ENCODE assay signal across 1 cellular context in genomic region chr16:25788637-25789036, GRCh38.
TF ChIP-seq lines count a peak whose summit lies in the region.

No MANE protein-coding gene starts in this region.

TF ChIP-seq in GM12878, 131 proteins besides CTCF, POLR2A, EP300 and RAD21:
- TF ChIP-seq, protein P1, sequence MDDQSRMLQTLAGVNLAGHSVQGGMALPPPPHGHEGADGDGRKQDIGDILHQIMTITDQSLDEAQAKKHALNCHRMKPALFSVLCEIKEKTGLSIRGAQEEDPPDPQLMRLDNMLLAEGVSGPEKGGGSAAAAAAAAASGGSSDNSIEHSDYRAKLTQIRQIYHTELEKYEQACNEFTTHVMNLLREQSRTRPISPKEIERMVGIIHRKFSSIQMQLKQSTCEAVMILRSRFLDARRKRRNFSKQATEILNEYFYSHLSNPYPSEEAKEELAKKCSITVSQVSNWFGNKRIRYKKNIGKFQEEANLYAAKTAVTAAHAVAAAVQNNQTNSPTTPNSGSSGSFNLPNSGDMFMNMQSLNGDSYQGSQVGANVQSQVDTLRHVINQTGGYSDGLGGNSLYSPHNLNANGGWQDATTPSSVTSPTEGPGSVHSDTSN (IDR thresholded peaks at IDR 0.05; ENCODE audit: insufficient replicate concordance, low read depth, low read length): no peak
- TF ChIP-seq MEF2B (IDR thresholded peaks at IDR 0.05; ENCODE audit: partially characterized antibody, poor library complexity, severe bottlenecking) (no peak), SPI1 (IDR thresholded peaks at IDR 0.05; ENCODE audit: borderline replicate concordance, insufficient read depth, low read depth, low read length) (peak; percentile 11; the same call in 1 of the 2 replicates), ATF3 (IDR thresholded peaks at IDR 0.05; ENCODE audit: borderline replicate concordance, extremely low read depth, low read depth, low read length) (no peak), SMARCA5 (IDR thresholded peaks at IDR 0.05) (no peak), RFX5 (IDR thresholded peaks at IDR 0.05; ENCODE audit: low read depth, low read length) (no peak), JUND (IDR thresholded peaks at IDR 0.05; ENCODE audit: low read depth, low read length) (no peak)
- TF ChIP-seq, protein P2, sequence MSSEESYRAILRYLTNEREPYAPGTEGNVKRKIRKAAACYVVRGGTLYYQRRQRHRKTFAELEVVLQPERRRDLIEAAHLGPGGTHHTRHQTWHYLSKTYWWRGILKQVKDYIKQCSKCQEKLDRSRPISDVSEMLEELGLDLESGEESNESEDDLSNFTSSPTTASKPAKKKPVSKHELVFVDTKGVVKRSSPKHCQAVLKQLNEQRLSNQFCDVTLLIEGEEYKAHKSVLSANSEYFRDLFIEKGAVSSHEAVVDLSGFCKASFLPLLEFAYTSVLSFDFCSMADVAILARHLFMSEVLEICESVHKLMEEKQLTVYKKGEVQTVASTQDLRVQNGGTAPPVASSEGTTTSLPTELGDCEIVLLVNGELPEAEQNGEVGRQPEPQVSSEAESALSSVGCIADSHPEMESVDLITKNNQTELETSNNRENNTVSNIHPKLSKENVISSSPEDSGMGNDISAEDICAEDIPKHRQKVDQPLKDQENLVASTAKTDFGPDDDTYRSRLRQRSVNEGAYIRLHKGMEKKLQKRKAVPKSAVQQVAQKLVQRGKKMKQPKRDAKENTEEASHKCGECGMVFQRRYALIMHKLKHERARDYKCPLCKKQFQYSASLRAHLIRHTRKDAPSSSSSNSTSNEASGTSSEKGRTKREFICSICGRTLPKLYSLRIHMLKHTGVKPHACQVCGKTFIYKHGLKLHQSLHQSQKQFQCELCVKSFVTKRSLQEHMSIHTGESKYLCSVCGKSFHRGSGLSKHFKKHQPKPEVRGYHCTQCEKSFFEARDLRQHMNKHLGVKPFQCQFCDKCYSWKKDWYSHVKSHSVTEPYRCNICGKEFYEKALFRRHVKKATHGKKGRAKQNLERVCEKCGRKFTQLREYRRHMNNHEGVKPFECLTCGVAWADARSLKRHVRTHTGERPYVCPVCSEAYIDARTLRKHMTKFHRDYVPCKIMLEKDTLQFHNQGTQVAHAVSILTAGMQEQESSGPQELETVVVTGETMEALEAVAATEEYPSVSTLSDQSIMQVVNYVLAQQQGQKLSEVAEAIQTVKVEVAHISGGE (CRISPR knock-in tag; IDR thresholded peaks at IDR 0.05): no peak
TF ChIP-seq in GM12878: peak in this region for 1.
